In the genomic region with DNA sequence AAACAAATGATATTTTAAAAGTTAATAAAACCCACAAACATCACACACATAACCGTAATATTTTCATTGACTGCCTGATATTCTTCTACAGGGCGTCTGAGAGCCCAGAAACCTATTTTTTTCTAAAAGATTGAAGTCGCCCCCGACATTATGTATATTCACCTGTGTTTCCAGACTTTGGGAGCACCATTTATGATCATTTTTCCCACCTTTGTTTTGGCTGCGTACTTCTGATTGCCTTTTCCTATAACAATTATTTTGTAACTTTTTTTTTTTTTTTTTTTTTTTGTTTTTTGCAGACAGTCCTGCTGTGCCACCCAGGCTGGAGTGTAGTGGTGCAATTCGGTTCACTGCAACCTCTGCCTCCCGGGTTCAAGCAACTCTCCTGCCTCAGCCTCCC, we compare ENCODE assay signal across 8 cellular contexts. TPM values are rescaled to one million over a fixed set of nuclear protein-coding genes. Genes with fewer than 3 reads are reported as not detected.
A peak's percentile ranks its signal among the peaks of the same experiment; 100 is the strongest.
DNase-seq lines count a peak whose midpoint lies in the region; ATAC-seq and TF ChIP-seq lines count a peak whose summit lies in the region.

No MANE protein-coding gene starts in this region.

- H3K79me2 ChIP-seq in Karpas-422 (ENCODE audit: low read length) (peaks cover 50% of the 10 kb centered on the region), neural cell (replicated peaks; ENCODE audit: insufficient read depth, low read length) (peaks cover 29% of the 10 kb centered on the region)

- TF ChIP-seq RAD21 in neural cell (conservative IDR thresholded peaks at IDR 0.05) = no peak

- H2AFZ ChIP-seq in Karpas-422 (ENCODE audit: low read length) (no peak overlapping the region), neural cell (ENCODE audit: low read depth, low read length) (peak overlapping the region; percentile 97)

- peak overlapping the region; percentile 75 to 98 (median 94) for H3K4me3 ChIP-seq in BLaER1 treated with 17β-estradiol and CSF1 and Interleukin-3, amounts not matched to agents 10 nM and 100 nM
- H3K4me3 ChIP-seq in Karpas-422 (ENCODE audit: low read length) (peak overlapping the region; percentile 85), dorsolateral prefrontal cortex (peak overlapping the region; percentile 57 to 100 (median 92)), neural cell (ENCODE audit: low read length) (peak overlapping the region; percentile 93)

- no peaks in the 10 kb centered on the region for H3F3A ChIP-seq in neural cell (ENCODE audit: insufficient read depth, low read length, poor library complexity, severe bottlenecking)

- peak overlapping the region in 10 of 11 experiments; percentile 84 to 92 (median 90); a peak in 20 of 22 replicates for H3K27ac ChIP-seq in BLaER1 treated with 17β-estradiol and CSF1 and Interleukin-3, amounts not matched to agents 10 nM and 100 nM
- H3K27ac ChIP-seq in Karpas-422 (ENCODE audit: low read length) (peak overlapping the region; percentile 52), dorsolateral prefrontal cortex (peak overlapping the region in 42 of 59 donors; percentile 65 to 96 (median 88)), neural cell (ENCODE audit: low read length) (peak overlapping the region; percentile 89)

- H3K9me2 ChIP-seq in Karpas-422 (replicated peaks; ENCODE audit: insufficient read depth, low read length) (no peaks in the 10 kb centered on the region), neural cell (ENCODE audit: insufficient read depth, low read length) (no peaks in the 10 kb centered on the region)

- H3K9ac ChIP-seq in BLaER1 treated with 17β-estradiol and CSF1 and Interleukin-3, amounts not matched to agents 10 nM and 100 nM = peak overlapping the region in 10 of 11 experiments; percentile 90 to 95 (median 92); a peak in 17 of 22 replicates
- H3K9ac ChIP-seq in Karpas-422 (ENCODE audit: low read length) (peak overlapping the region; percentile 90), neural cell (ENCODE audit: low read length) (peak overlapping the region; percentile 95)

- H3K36me3 ChIP-seq in BLaER1 treated with 17β-estradiol and CSF1 and Interleukin-3, amounts not matched to agents 10 nM and 100 nM = peaks cover 9 to 25% (median 18%) of the 10 kb centered on the region in 11 experiments; a peak in 17 of 22 replicates
- H3K36me3 ChIP-seq in Karpas-422 (ENCODE audit: insufficient read depth, low read length) (no peaks in the 10 kb centered on the region), neural cell (ENCODE audit: insufficient read depth, low read length) (no peaks in the 10 kb centered on the region)

- H3K27me3 ChIP-seq in BLaER1 treated with 17β-estradiol and CSF1 and Interleukin-3, amounts not matched to agents 10 nM and 100 nM = no peaks in the 10 kb centered on the region
- H3K27me3 ChIP-seq in Karpas-422 (ENCODE audit: low read length) = no peaks in the 10 kb centered on the region
- H3K27me3 ChIP-seq in dorsolateral prefrontal cortex = no peaks in the 10 kb centered on the region
- no peaks in the 10 kb centered on the region for H3K27me3 ChIP-seq in neural cell (ENCODE audit: insufficient read depth, low read depth, low read length)

- DNase-seq in Karpas-422 (no peak), dorsolateral prefrontal cortex (no peak), NCI-H1105 (lab: John Stamatoyannopoulos, UW) (no peak), GOT3 (lab: John Stamatoyannopoulos, UW) (no peak)

- ATAC-seq in esophagus mucosa (no peak), HG03139 (IDR thresholded peaks at IDR 0.05; ENCODE audit: unreplicated experiment) (no peak)

- peaks cover 13 to 40% (median 37%) of the 10 kb centered on the region in 11 experiments; a peak in 19 of 22 replicates for H4K20me1 ChIP-seq in BLaER1 treated with 17β-estradiol and CSF1 and Interleukin-3, amounts not matched to agents 10 nM and 100 nM
- H4K20me1 ChIP-seq in Karpas-422 (ENCODE audit: insufficient read depth, low read depth, low read length) = peaks cover 15% of the 10 kb centered on the region
- H4K20me1 ChIP-seq in neural cell (ENCODE audit: insufficient read depth) = no peaks in the 10 kb centered on the region

- TF ChIP-seq CTCF in dorsolateral prefrontal cortex (IDR thresholded peaks at IDR 0.05 in 54 of 56, conservative IDR thresholded peaks at IDR 0.05 in 2 of 56; ENCODE audit: low read depth in 1 of 56, partially characterized antibody in 56 of 56) (no peak), neural cell (IDR thresholded peaks at IDR 0.05; ENCODE audit: poor library complexity, severe bottlenecking) (no peak)

- peak overlapping the region; percentile 91 to 97 (median 95) for H3K4me2 ChIP-seq in BLaER1 treated with 17β-estradiol and CSF1 and Interleukin-3, amounts not matched to agents 10 nM and 100 nM
- H3K4me2 ChIP-seq in Karpas-422 (ENCODE audit: low read depth, low read length, poor library complexity, severe bottlenecking) = peak overlapping the region; percentile 98
- peak overlapping the region; percentile 88 for H3K4me2 ChIP-seq in neural cell (ENCODE audit: low read length)

- H3K4me1 ChIP-seq in BLaER1 treated with 17β-estradiol and CSF1 and Interleukin-3, amounts not matched to agents 10 nM and 100 nM = peaks cover 14 to 39% (median 33%) of the 10 kb centered on the region in 10 experiments
- H3K4me1 ChIP-seq in Karpas-422 (ENCODE audit: low read length) = peaks cover 32% of the 10 kb centered on the region

- H3K9me3 ChIP-seq in BLaER1 treated with 17β-estradiol and CSF1 and Interleukin-3, amounts not matched to agents 10 nM and 100 nM (replicated peaks in 1 of 11) = no peaks in the 10 kb centered on the region
- H3K9me3 ChIP-seq in Karpas-422 (ENCODE audit: low read length) (no peaks in the 10 kb centered on the region), neural cell (ENCODE audit: low read length) (no peaks in the 10 kb centered on the region)

- intact Hi-C loops in dorsolateral prefrontal cortex (cut with DNase I) = loop anchor here (5.0 to 10.0 kb wide), 3 partner anchors 60 to 125 kb away; partner anchors contain the start of gene H3-3A (in 2 of the 2)

- no peak for TF ChIP-seq EP300 in neural cell (conservative IDR thresholded peaks at IDR 0.05; ENCODE audit: poor library complexity, severe bottlenecking)

TF ChIP-seq in neural cell, 6 proteins besides CTCF, POLR2A, EP300 and RAD21:
- no peak for TF ChIP-seq SMC3 (conservative IDR thresholded peaks at IDR 0.05; ENCODE audit: poor library complexity)
- TF ChIP-seq MXI1 (conservative IDR thresholded peaks at IDR 0.05; ENCODE audit: poor library complexity, severe bottlenecking) = no peak
- no peak for TF ChIP-seq EZH2 (IDR thresholded peaks at IDR 0.05; ENCODE audit: borderline replicate concordance, insufficient read depth, low read length, poor library complexity, severe bottlenecking)
- TF ChIP-seq, protein P1, sequence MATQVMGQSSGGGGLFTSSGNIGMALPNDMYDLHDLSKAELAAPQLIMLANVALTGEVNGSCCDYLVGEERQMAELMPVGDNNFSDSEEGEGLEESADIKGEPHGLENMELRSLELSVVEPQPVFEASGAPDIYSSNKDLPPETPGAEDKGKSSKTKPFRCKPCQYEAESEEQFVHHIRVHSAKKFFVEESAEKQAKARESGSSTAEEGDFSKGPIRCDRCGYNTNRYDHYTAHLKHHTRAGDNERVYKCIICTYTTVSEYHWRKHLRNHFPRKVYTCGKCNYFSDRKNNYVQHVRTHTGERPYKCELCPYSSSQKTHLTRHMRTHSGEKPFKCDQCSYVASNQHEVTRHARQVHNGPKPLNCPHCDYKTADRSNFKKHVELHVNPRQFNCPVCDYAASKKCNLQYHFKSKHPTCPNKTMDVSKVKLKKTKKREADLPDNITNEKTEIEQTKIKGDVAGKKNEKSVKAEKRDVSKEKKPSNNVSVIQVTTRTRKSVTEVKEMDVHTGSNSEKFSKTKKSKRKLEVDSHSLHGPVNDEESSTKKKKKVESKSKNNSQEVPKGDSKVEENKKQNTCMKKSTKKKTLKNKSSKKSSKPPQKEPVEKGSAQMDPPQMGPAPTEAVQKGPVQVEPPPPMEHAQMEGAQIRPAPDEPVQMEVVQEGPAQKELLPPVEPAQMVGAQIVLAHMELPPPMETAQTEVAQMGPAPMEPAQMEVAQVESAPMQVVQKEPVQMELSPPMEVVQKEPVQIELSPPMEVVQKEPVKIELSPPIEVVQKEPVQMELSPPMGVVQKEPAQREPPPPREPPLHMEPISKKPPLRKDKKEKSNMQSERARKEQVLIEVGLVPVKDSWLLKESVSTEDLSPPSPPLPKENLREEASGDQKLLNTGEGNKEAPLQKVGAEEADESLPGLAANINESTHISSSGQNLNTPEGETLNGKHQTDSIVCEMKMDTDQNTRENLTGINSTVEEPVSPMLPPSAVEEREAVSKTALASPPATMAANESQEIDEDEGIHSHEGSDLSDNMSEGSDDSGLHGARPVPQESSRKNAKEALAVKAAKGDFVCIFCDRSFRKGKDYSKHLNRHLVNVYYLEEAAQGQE (IDR thresholded peaks at IDR 0.05; ENCODE audit: borderline replicate concordance) = no peak
- TF ChIP-seq POLR2AphosphoS5 (IDR thresholded peaks at IDR 0.05) = no peak
- TF ChIP-seq TAF1 (IDR thresholded peaks at IDR 0.05; ENCODE audit: low read depth) = no peak
TF ChIP-seq in neural cell: peak in this region for 0.

RNA-seq across cellular contexts. Expression of gene ACBD3, which starts 0.8 kb away (rescaled TPM):
- total RNA-seq in Karpas-422 (2014; rRNA removed; shearing (Covaris generic); ENCODE audit: low replicate concordance) = 20.6 and 25.2 TPM in 2 replicates
- total RNA-seq in dorsolateral prefrontal cortex = 10 to 100 TPM; 22.6 to 41.8 (median 29.5) TPM
- 27.6 and 30.8 TPM in 2 replicates for polyA plus RNA-seq in neural cell
- polyA minus RNA-seq in neural cell = 57.8 and 58.2 TPM in 2 replicates
- 33.9 TPM for total RNA-seq in esophagus mucosa

RNA-seq across cellular contexts. Expression of gene MIXL1, which starts 36.1 kb away (rescaled TPM):
- total RNA-seq in Karpas-422 (2014; rRNA removed; shearing (Covaris generic); ENCODE audit: low replicate concordance) = 9.2 and 20.8 TPM in 2 replicates
- total RNA-seq in dorsolateral prefrontal cortex (1 to 10 TPM in 4 of 120 experiments, under 1 TPM in 12, not detected in 104; 0.22 to 1.4 (median 0.46) TPM), esophagus mucosa (not detected)
- not detected in 2 replicates for polyA plus RNA-seq in neural cell
- not detected in 2 replicates for polyA minus RNA-seq in neural cell
